32 cellular contexts compared by ENCODE assay signal in genomic region chr22:25878933-25879332, GRCh38.
DNase-seq lines count a peak whose midpoint lies in the region; ATAC-seq lines count a peak whose summit lies in the region.
"Had no signal": no experiment of that assay in that cellular context is flagged by ENCODE, and none has a peak within 500 bp of the region (broad histone marks: within the 10 kb centered on the region; RNA-seq: fewer than 3 reads in every experiment).

No MANE protein-coding gene starts in this region.

- no peaks in the 10 kb centered on the region for H3K9me3 ChIP-seq in Karpas-422 (ENCODE audit: low read length)
- H3K9me3 ChIP-seq: pancreas, suprapubic skin, upper lobe of left lung had no signal

- no peaks in the 10 kb centered on the region for H3K9me3 Mint-ChIP-seq in activated T-cell treated with anti-CD3 and anti-CD28 coated beads, Interleukin-2, amount 50 U/mL, for 4 hours
- H3K9me3 Mint-ChIP-seq: activated CD4-positive, alpha-beta memory T cell treated with anti-CD3 and anti-CD28 coated beads, Interleukin-2, amount 10 ng/mL, durations not matched to agents 7 days and 5 days; activated T-helper 1 cell treated with anti-CD3 and anti-CD28 coated beads, Interleukin-12 subunit alpha, Interleukin-12 subunit beta, Interleukin-2, Interleukin-4 antibody, amounts not matched to agents 30 ng/mL and 10 ng/mL and 1 ng/mL, durations not matched to agents 14 hours and 24 hours and 36 hours; neural progenitor cell; T-helper 2 cell treated with Interferon-gamma antibody and Interleukin-4, amounts not matched to agents 5 μg/mL and 100 μg/mL, for 36 hours had no signal

- H3K4me1 ChIP-seq in Karpas-422 (ENCODE audit: low read length) = peaks cover 46% of the 10 kb centered on the region
- H3K4me1 ChIP-seq: neural progenitor cell, pancreas, suprapubic skin, upper lobe of left lung had no signal

- H4K20me1 ChIP-seq in Karpas-422 (ENCODE audit: insufficient read depth, low read depth, low read length) = no peaks in the 10 kb centered on the region

- H3K4me1 Mint-ChIP-seq in activated T-cell treated with anti-CD3 and anti-CD28 coated beads, Interleukin-2, amount 50 U/mL, for 4 hours (ENCODE audit: low read depth) = no peaks in the 10 kb centered on the region
- H3K4me1 Mint-ChIP-seq: activated CD4-positive, alpha-beta memory T cell treated with anti-CD3 and anti-CD28 coated beads, Interleukin-2, amount 10 ng/mL, durations not matched to agents 7 days and 5 days had no signal

- no peak overlapping the region for H3K4me3 ChIP-seq in Karpas-422 (ENCODE audit: low read length)
- H3K4me3 ChIP-seq: neural progenitor cell, pancreas, skin epidermis, suprapubic skin, upper lobe of left lung had no signal

- H3K27ac ChIP-seq in Karpas-422 (ENCODE audit: low read length) = no peak overlapping the region
- H3K27ac ChIP-seq: C4-2B, neural progenitor cell, pancreas, skin epidermis, suprapubic skin, upper lobe of left lung had no signal

- H2AFZ ChIP-seq in Karpas-422 (ENCODE audit: low read length) = no peak overlapping the region
- H2AFZ ChIP-seq: neural progenitor cell had no signal

- no peak overlapping the region for H3K4me2 ChIP-seq in Karpas-422 (ENCODE audit: low read depth, low read length, poor library complexity, severe bottlenecking)
- H3K4me2 ChIP-seq: neural progenitor cell had no signal

- no peak overlapping the region for H3K9ac ChIP-seq in Karpas-422 (ENCODE audit: low read length)
- H3K9ac ChIP-seq: neural progenitor cell had no signal

- no peaks in the 10 kb centered on the region for H3K36me3 Mint-ChIP-seq in activated T-cell treated with anti-CD3 and anti-CD28 coated beads, Interleukin-2, amount 50 U/mL, for 4 hours (ENCODE audit: insufficient read depth)
- H3K36me3 Mint-ChIP-seq: neural progenitor cell had no signal

- DNase-seq in NCI-H1105 treated with DMSO at 0.1 percent for 48 hours (lab: John Stamatoyannopoulos, UW) (peak; percentile 31), NCI-H1105 (lab: John Stamatoyannopoulos, UW) (no peak), HT-29 (ENCODE audit: low spot score) (peak; percentile 2), NCI-H2196 (lab: John Stamatoyannopoulos, UW; ENCODE audit: unreplicated experiment) (peak; percentile 59), left colon (no peak), Karpas-422 (no peak)
- DNase-seq in activated T-cell treated with anti-CD3 and anti-CD28 coated beads, Interleukin-2, amount 50 U/mL, for 4 hours = no peak
- no peak for DNase-seq in stimulated activated naive CD8-positive, alpha-beta T cell treated with anti-CD3 and anti-CD28 coated beads, Interleukin-15, Interleukin-2, amounts not matched to agents 100 U/mL and 50 U/mL, for 24 hours
- DNase-seq: activated CD4-positive, alpha-beta memory T cell treated with anti-CD3 and anti-CD28 coated beads, Interleukin-2, amount 10 ng/mL, durations not matched to agents 7 days and 5 days; activated CD4-positive, CD25-positive, alpha-beta regulatory T cell treated with anti-CD3 and anti-CD28 coated beads, Interleukin-2, amount 50 U/mL, for 72 hours; activated CD8-positive, alpha-beta memory T cell treated with anti-CD3 and anti-CD28 coated beads, Interleukin-2, amount 50 U/mL, for 4 hours; activated naive CD4-positive, alpha-beta T cell treated with Interleukin-2 at 50 U/mL for 16 hours; Calu3; central memory CD4-positive, alpha-beta T cell; glutamatergic neuron; GOT3; HFFc6; islet precursor cell; left ventricle myocardium superior; mesendoderm; NCI-H1694 treated with DMSO at 0.1 percent for 48 hours; pancreas; Right ventricle myocardium superior; stimulated activated naive CD4-positive, alpha-beta T cell; upper lobe of left lung had no signal

- intact Hi-C loops in left colon (cut with DNase I, micrococcal nuclease) = no loop called here

- H3K79me2 ChIP-seq in Karpas-422 (ENCODE audit: low read length) = no peaks in the 10 kb centered on the region

- no peaks in the 10 kb centered on the region for H3K27me3 ChIP-seq in Karpas-422 (ENCODE audit: low read length)
- H3K27me3 ChIP-seq: pancreas, upper lobe of left lung had no signal

- no peaks in the 10 kb centered on the region for H3K36me3 ChIP-seq in Karpas-422 (ENCODE audit: insufficient read depth, low read length)
- H3K36me3 ChIP-seq: neural progenitor cell, pancreas, suprapubic skin, upper lobe of left lung had no signal

- H3K27me3 Mint-ChIP-seq in activated T-cell treated with anti-CD3 and anti-CD28 coated beads, Interleukin-2, amount 50 U/mL, for 4 hours (ENCODE audit: low read depth) = peaks cover 6% of the 10 kb centered on the region

- no peaks in the 10 kb centered on the region for H3K9me2 ChIP-seq in Karpas-422 (replicated peaks; ENCODE audit: insufficient read depth, low read length)

- peak; percentile 29 for ATAC-seq in left colon
- ATAC-seq in activated T-cell treated with anti-CD3 and anti-CD28 coated beads, Interleukin-2, amount 50 U/mL, for 4 hours = no peak
- no peak for ATAC-seq in stimulated activated naive CD8-positive, alpha-beta T cell treated with anti-CD3 and anti-CD28 coated beads, Interleukin-15, Interleukin-2, amounts not matched to agents 100 U/mL and 50 U/mL, for 24 hours
- ATAC-seq: left ventricle myocardium superior, Panc1 had no signal

- no peak overlapping the region for H3K4me3 Mint-ChIP-seq in activated T-cell treated with anti-CD3 and anti-CD28 coated beads, Interleukin-2, amount 50 U/mL, for 4 hours
- H3K4me3 Mint-ChIP-seq: activated CD4-positive, alpha-beta memory T cell treated with anti-CD3 and anti-CD28 coated beads, Interleukin-2, amount 10 ng/mL, durations not matched to agents 7 days and 5 days; activated T-helper 1 cell treated with anti-CD3 and anti-CD28 coated beads, Interleukin-12 subunit alpha, Interleukin-12 subunit beta, Interleukin-2, Interleukin-4 antibody, amounts not matched to agents 30 ng/mL and 10 ng/mL and 1 ng/mL, durations not matched to agents 14 hours and 24 hours and 36 hours; HFFc6; neural progenitor cell; T-helper 2 cell treated with Interferon-gamma antibody and Interleukin-4, amounts not matched to agents 5 μg/mL and 100 μg/mL, for 36 hours had no signal

Comparison
In these comparisons a context has a peak if more than half of its experiments do, and no peak if none do; other contexts are left out.
1. DNase-seq: peak in NCI-H1105 treated with DMSO at 0.1 percent for 48 hours (single experiment), HT-29 (single experiment) and NCI-H2196 (single experiment); none in NCI-H1105 (single experiment), left colon (0 of 2), activated T-cell treated with anti-CD3 and anti-CD28 coated beads, Interleukin-2, amount 50 U/mL, for 4 hours (single experiment), Karpas-422 (single experiment) and stimulated activated naive CD8-positive, alpha-beta T cell treated with anti-CD3 and anti-CD28 coated beads, Interleukin-15, Interleukin-2, amounts not matched to agents 100 U/mL and 50 U/mL, for 24 hours (single experiment).